2 cellular contexts compared by ENCODE assay signal in genomic region chr10:23114228-23114850, GRCh38.
TF ChIP-seq lines count a peak whose summit lies in the region.

No MANE protein-coding gene starts in this region.

TF ChIP-seq in HCT116, 20 proteins besides CTCF, POLR2A, EP300 and RAD21:
- TF ChIP-seq ELF1 (IDR thresholded peaks at IDR 0.05; ENCODE audit: borderline replicate concordance, low read depth) (no peak), ZBTB33 (IDR thresholded peaks at IDR 0.05; ENCODE audit: extremely low read depth, insufficient replicate concordance, low read length) (no peak), EZH2 (IDR thresholded peaks at IDR 0.05) (no peak), YY1 (IDR thresholded peaks at IDR 0.05; ENCODE audit: extremely low read depth, insufficient replicate concordance, low read depth, low read length) (no peak), TCF7L2 (IDR thresholded peaks at IDR 0.05; ENCODE audit: borderline replicate concordance, extremely low read depth, insufficient read depth, insufficient read length) (no peak), FOSL1 (IDR thresholded peaks at IDR 0.05; ENCODE audit: low read depth) (no peak), ZNF274 (IDR thresholded peaks at IDR 0.05; ENCODE audit: low read depth, low read length) (no peak), MAX (IDR thresholded peaks at IDR 0.05) (no peak), ATF3 (IDR thresholded peaks at IDR 0.05) (no peak), EZH2phosphoT487 (IDR thresholded peaks at IDR 0.05; ENCODE audit: borderline replicate concordance) (no peak), ZFX (IDR thresholded peaks at IDR 0.05) (no peak), CBX3 (IDR thresholded peaks at IDR 0.05; ENCODE audit: low read depth) (no peak), SRF (IDR thresholded peaks at IDR 0.05; ENCODE audit: low read depth) (no peak), CEBPB (IDR thresholded peaks at IDR 0.05; ENCODE audit: low read depth) (no peak), SIN3A (IDR thresholded peaks at IDR 0.05; ENCODE audit: low read depth) (no peak), JUND (IDR thresholded peaks at IDR 0.05) (no peak), POLR2AphosphoS5 (IDR thresholded peaks at IDR 0.05; ENCODE audit: low read depth, low read length) (no peak), SP1 (IDR thresholded peaks at IDR 0.05; ENCODE audit: low read depth) (no peak), EGR1 (IDR thresholded peaks at IDR 0.05; ENCODE audit: low read depth) (no peak)
- TF ChIP-seq, protein P1, sequence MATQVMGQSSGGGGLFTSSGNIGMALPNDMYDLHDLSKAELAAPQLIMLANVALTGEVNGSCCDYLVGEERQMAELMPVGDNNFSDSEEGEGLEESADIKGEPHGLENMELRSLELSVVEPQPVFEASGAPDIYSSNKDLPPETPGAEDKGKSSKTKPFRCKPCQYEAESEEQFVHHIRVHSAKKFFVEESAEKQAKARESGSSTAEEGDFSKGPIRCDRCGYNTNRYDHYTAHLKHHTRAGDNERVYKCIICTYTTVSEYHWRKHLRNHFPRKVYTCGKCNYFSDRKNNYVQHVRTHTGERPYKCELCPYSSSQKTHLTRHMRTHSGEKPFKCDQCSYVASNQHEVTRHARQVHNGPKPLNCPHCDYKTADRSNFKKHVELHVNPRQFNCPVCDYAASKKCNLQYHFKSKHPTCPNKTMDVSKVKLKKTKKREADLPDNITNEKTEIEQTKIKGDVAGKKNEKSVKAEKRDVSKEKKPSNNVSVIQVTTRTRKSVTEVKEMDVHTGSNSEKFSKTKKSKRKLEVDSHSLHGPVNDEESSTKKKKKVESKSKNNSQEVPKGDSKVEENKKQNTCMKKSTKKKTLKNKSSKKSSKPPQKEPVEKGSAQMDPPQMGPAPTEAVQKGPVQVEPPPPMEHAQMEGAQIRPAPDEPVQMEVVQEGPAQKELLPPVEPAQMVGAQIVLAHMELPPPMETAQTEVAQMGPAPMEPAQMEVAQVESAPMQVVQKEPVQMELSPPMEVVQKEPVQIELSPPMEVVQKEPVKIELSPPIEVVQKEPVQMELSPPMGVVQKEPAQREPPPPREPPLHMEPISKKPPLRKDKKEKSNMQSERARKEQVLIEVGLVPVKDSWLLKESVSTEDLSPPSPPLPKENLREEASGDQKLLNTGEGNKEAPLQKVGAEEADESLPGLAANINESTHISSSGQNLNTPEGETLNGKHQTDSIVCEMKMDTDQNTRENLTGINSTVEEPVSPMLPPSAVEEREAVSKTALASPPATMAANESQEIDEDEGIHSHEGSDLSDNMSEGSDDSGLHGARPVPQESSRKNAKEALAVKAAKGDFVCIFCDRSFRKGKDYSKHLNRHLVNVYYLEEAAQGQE (IDR thresholded peaks at IDR 0.05; ENCODE audit: low read depth): no peak
TF ChIP-seq in HCT116: peak in this region for 0.

TF ChIP-seq in K562, 482 proteins besides CTCF, POLR2A, EP300 and RAD21:
- TF ChIP-seq FOSL1 (tag; conservative IDR thresholded peaks at IDR 0.05): 0 out of 2 replicates have a peak, but pooled peaks have one; percentile 0
- TF ChIP-seq BRF1 (IDR thresholded peaks at IDR 0.05; ENCODE audit: borderline replicate concordance, extremely low read depth, insufficient read length): no peak
